In genomic region chr19:12195501-12195860, GRCh38 we compare ENCODE assay signal across 10 cellular contexts. TPM values are rescaled to one million over a fixed set of nuclear protein-coding genes. Genes with fewer than 3 reads are reported as not detected.
DNase-seq lines count a peak whose midpoint lies in the region; ATAC-seq, FAIRE-seq and TF ChIP-seq lines count a peak whose summit lies in the region.
"Had no signal": no experiment of that assay in that cellular context is flagged by ENCODE, and none has a peak within 500 bp of the region (broad histone marks: within the 10 kb centered on the region; RNA-seq: fewer than 3 reads in every experiment).

No MANE protein-coding gene starts in this region.

- no peaks in the 10 kb centered on the region for H3K27me3 Mint-ChIP-seq in endodermal cell (ENCODE audit: insufficient read depth)

- peak overlapping the region; percentile 27 for H3K4me3 ChIP-seq in AG09309 (ENCODE audit: control insufficient read depth, low read depth, low read length)
- H3K4me3 ChIP-seq in PC-9, result no peak overlapping the region
- peak overlapping the region; percentile 59 for H3K4me3 ChIP-seq in endodermal cell (ENCODE audit: low read length)
- peak overlapping the region; percentile 46 for H3K4me3 ChIP-seq in neural cell (ENCODE audit: low read length)
- H3K4me3 ChIP-seq in PC-3 (ENCODE audit: low read length), result no peak overlapping the region

- H4K20me1 ChIP-seq in PC-9 (ENCODE audit: insufficient read depth) (no peaks in the 10 kb centered on the region), neural cell (ENCODE audit: insufficient read depth) (no peaks in the 10 kb centered on the region), PC-3 (ENCODE audit: low read length) (no peaks in the 10 kb centered on the region)

- no peak overlapping the region for H2AFZ ChIP-seq in PC-9
- no peak overlapping the region for H2AFZ ChIP-seq in neural cell (ENCODE audit: low read depth, low read length)
- no peak overlapping the region for H2AFZ ChIP-seq in PC-3 (ENCODE audit: low read length)

- TF ChIP-seq CTCF in AG09309 (IDR thresholded peaks at IDR 0.05; ENCODE audit: control insufficient read depth, insufficient read depth, low read depth, low read length, missing control alignments) (no peak), PC-9 (conservative IDR thresholded peaks at IDR 0.05) (no peak), endodermal cell (conservative IDR thresholded peaks at IDR 0.05) (no peak), neural cell (IDR thresholded peaks at IDR 0.05; ENCODE audit: poor library complexity, severe bottlenecking) (no peak), PC-3 (conservative IDR thresholded peaks at IDR 0.05; ENCODE audit: low read depth, low read length) (no peak)

- no peak for FAIRE-seq in GM12892 (lab: Jason Lieb, UNC)
- FAIRE-seq: TTC549 had no signal

- TF ChIP-seq RAD21 in neural cell (conservative IDR thresholded peaks at IDR 0.05), result no peak

- no peak overlapping the region for H3K9ac ChIP-seq in endodermal cell (ENCODE audit: extremely low read depth, low read length, poor library complexity, severe bottlenecking)
- H3K9ac ChIP-seq in neural cell (ENCODE audit: low read length), result no peak overlapping the region
- H3K9ac ChIP-seq in PC-3 (ENCODE audit: low read length), result no peak overlapping the region

- H3K27ac ChIP-seq in PC-9 (no peak overlapping the region), endodermal cell (ENCODE audit: low read depth, low read length) (no peak overlapping the region), neural cell (ENCODE audit: low read length) (no peak overlapping the region), PC-3 (ENCODE audit: low read length) (no peak overlapping the region)

- no peak for DNase-seq in AG09309 (ENCODE audit: low read depth)
- no peak for DNase-seq in PC-9
- no peak for DNase-seq in endodermal cell
- no peak for DNase-seq in NCI-H774 (lab: John Stamatoyannopoulos, UW)
- DNase-seq in PC-3, result no peak
- no peak for DNase-seq in GM12892 (ENCODE audit: insufficient read length)
- no peak for DNase-seq in SIG-M5 treated with dmso at 0.1 percent for 504 hours (lab: John Stamatoyannopoulos, UW; ENCODE audit: unreplicated experiment)
- DNase-seq: NCI-H1417 treated with DMSO at 0.1 percent for 48 hours had no signal

- H3K36me3 ChIP-seq in PC-9 (ENCODE audit: low read depth), result peaks cover 5% of the 10 kb centered on the region; the same call in 1 of the 2 replicates
- peaks cover 17% of the 10 kb centered on the region for H3K36me3 ChIP-seq in endodermal cell (ENCODE audit: control insufficient read depth, insufficient read depth, low read length)
- H3K36me3 ChIP-seq in neural cell (ENCODE audit: insufficient read depth, low read length), result no peaks in the 10 kb centered on the region
- H3K36me3 ChIP-seq in PC-3 (ENCODE audit: low read depth, low read length), result peaks cover 48% of the 10 kb centered on the region

- no peak for TF ChIP-seq POLR2A in GM12892 (IDR thresholded peaks at IDR 0.05; ENCODE audit: low read depth, low read length)

- H3K4me1 Mint-ChIP-seq in endodermal cell, result no peaks in the 10 kb centered on the region

- H3K9me3 ChIP-seq in PC-9 (ENCODE audit: insufficient read depth, low read depth) (peaks cover 31% of the 10 kb centered on the region), endodermal cell (ENCODE audit: control insufficient read depth, low read length) (peaks cover 74% of the 10 kb centered on the region), neural cell (ENCODE audit: low read length) (peaks cover 19% of the 10 kb centered on the region), PC-3 (ENCODE audit: low read length) (peaks cover 77% of the 10 kb centered on the region)

- no peak for ATAC-seq in PC-3

- CTCF ChIA-PET in PC-9 (lab: Charles Lee), result no interaction called here
- CTCF ChIA-PET in PC-3 (lab: Charles Lee), result no interaction called here

- intact Hi-C loops in PC-9 (cut with micrococcal nuclease; ENCODE audit: unreplicated experiment), result no loop called here
- intact Hi-C loops in PC-3 (cut with micrococcal nuclease), result no loop called here

- H3K27me3 ChIP-seq in PC-9 (ENCODE audit: insufficient read depth, low read depth), result no peaks in the 10 kb centered on the region
- H3K27me3 ChIP-seq in endodermal cell (ENCODE audit: control insufficient read depth, insufficient read depth, low read length, poor library complexity, severe bottlenecking), result no peaks in the 10 kb centered on the region
- H3K27me3 ChIP-seq in neural cell (ENCODE audit: insufficient read depth, low read depth, low read length), result no peaks in the 10 kb centered on the region
- H3K27me3 ChIP-seq in PC-3 (ENCODE audit: low read length), result no peaks in the 10 kb centered on the region

- H3K36me3 Mint-ChIP-seq in endodermal cell (ENCODE audit: low read depth), result peaks cover 60% of the 10 kb centered on the region

- H3K4me1 ChIP-seq in PC-9 (replicated peaks; ENCODE audit: insufficient read depth) (no peaks in the 10 kb centered on the region), endodermal cell (ENCODE audit: control insufficient read depth, insufficient read depth, low read length) (no peaks in the 10 kb centered on the region), PC-3 (ENCODE audit: insufficient read depth, low read length) (no peaks in the 10 kb centered on the region)

- H3F3A ChIP-seq in PC-9 (ENCODE audit: insufficient read depth, low read depth) (no peaks in the 10 kb centered on the region), neural cell (ENCODE audit: insufficient read depth, low read length, poor library complexity, severe bottlenecking) (no peaks in the 10 kb centered on the region), PC-3 (ENCODE audit: low read length, unreplicated experiment) (no peaks in the 10 kb centered on the region)

- no peak overlapping the region for H3K4me3 Mint-ChIP-seq in endodermal cell

- POLR2A ChIA-PET in PC-9 (lab: Charles Lee; ENCODE audit: unreplicated experiment) (no interaction called here), PC-3 (lab: Charles Lee; ENCODE audit: unreplicated experiment) (no interaction called here)

- BruUV-seq in PC-9 (replicated peaks; lab: Mats Ljungman, UMichigan), result TSS peak; percentile 28
- no TSS peak for BruUV-seq in PC-3 (replicated peaks; lab: Mats Ljungman, UMichigan)

- no peak for TF ChIP-seq EP300 in neural cell (conservative IDR thresholded peaks at IDR 0.05; ENCODE audit: poor library complexity, severe bottlenecking)

- H3K4me2 ChIP-seq in PC-9 (no peak overlapping the region), neural cell (ENCODE audit: low read length) (no peak overlapping the region), PC-3 (ENCODE audit: low read length) (no peak overlapping the region)

- WGBS in endodermal cell (ENCODE audit: insufficient coverage in 1 of 2, insufficient read length in 1 of 2), 2 experiments, result 84 to 89% methylated on average over 9 to 11 of the region's 11 CpGs

- H3K79me2 ChIP-seq in PC-9 (ENCODE audit: low read depth) (no peaks in the 10 kb centered on the region), neural cell (replicated peaks; ENCODE audit: insufficient read depth, low read length) (no peaks in the 10 kb centered on the region), PC-3 (ENCODE audit: low read length) (no peaks in the 10 kb centered on the region)

- H3K27ac Mint-ChIP-seq in endodermal cell, result no peak overlapping the region

- peaks cover 90% of the 10 kb centered on the region for H3K9me3 Mint-ChIP-seq in endodermal cell

- H3K9me2 ChIP-seq in PC-9 (ENCODE audit: insufficient read depth) (no peaks in the 10 kb centered on the region), neural cell (ENCODE audit: insufficient read depth, low read length) (no peaks in the 10 kb centered on the region), PC-3 (replicated peaks; ENCODE audit: low read length) (no peaks in the 10 kb centered on the region)

TF ChIP-seq in neural cell, 6 proteins besides CTCF, POLR2A, EP300 and RAD21 (continues in another document):
- TF ChIP-seq, protein P1, sequence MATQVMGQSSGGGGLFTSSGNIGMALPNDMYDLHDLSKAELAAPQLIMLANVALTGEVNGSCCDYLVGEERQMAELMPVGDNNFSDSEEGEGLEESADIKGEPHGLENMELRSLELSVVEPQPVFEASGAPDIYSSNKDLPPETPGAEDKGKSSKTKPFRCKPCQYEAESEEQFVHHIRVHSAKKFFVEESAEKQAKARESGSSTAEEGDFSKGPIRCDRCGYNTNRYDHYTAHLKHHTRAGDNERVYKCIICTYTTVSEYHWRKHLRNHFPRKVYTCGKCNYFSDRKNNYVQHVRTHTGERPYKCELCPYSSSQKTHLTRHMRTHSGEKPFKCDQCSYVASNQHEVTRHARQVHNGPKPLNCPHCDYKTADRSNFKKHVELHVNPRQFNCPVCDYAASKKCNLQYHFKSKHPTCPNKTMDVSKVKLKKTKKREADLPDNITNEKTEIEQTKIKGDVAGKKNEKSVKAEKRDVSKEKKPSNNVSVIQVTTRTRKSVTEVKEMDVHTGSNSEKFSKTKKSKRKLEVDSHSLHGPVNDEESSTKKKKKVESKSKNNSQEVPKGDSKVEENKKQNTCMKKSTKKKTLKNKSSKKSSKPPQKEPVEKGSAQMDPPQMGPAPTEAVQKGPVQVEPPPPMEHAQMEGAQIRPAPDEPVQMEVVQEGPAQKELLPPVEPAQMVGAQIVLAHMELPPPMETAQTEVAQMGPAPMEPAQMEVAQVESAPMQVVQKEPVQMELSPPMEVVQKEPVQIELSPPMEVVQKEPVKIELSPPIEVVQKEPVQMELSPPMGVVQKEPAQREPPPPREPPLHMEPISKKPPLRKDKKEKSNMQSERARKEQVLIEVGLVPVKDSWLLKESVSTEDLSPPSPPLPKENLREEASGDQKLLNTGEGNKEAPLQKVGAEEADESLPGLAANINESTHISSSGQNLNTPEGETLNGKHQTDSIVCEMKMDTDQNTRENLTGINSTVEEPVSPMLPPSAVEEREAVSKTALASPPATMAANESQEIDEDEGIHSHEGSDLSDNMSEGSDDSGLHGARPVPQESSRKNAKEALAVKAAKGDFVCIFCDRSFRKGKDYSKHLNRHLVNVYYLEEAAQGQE (IDR thresholded peaks at IDR 0.05; ENCODE audit: borderline replicate concordance), result no peak

RNA-seq across cellular contexts. Expression of gene ZNF136, which starts 32.6 kb away (rescaled TPM):
- total RNA-seq in PC-9 (2021) (5.3 and 6.2 TPM in 2 replicates), endodermal cell (10 to 100 TPM in 1 of 2 donors, 1 to 10 TPM in 1; 9.2 to 16.2 TPM), PC-3 (2014; rRNA removed) (7.9 and 8.7 TPM in 2 replicates)
- polyA plus RNA-seq in endodermal cell (2013, experiment 1 of 2), result 7.4 TPM
- 8.5 TPM for polyA plus RNA-seq in endodermal cell (2013, experiment 2 of 2)
- polyA plus RNA-seq in neural cell, result 14.2 and 16.2 TPM in 2 replicates
- 37.3 and 46.5 TPM in 2 replicates for polyA minus RNA-seq in neural cell
- 10.6 TPM for polyA plus RNA-seq in GM12892 (2012; ENCODE audit: missing spikeins)

RNA-seq across cellular contexts. Expression of gene ZNF625, which starts 38.9 kb away (rescaled TPM):
- 5.7 and 6.4 TPM in 2 replicates for total RNA-seq in PC-9 (2021)
- total RNA-seq in endodermal cell, result 10 to 100 TPM; 30.2 to 40.0 TPM
- polyA plus RNA-seq in endodermal cell (2013, experiment 1 of 2), result 8.7 TPM
- 10.4 TPM for polyA plus RNA-seq in endodermal cell (2013, experiment 2 of 2)
- 11.2 and 11.6 TPM in 2 replicates for polyA plus RNA-seq in neural cell
- polyA minus RNA-seq in neural cell, result 70.4 and 77.8 TPM in 2 replicates
- 2.5 and 7.7 TPM in 2 replicates for total RNA-seq in PC-3 (2014; rRNA removed)
- 2.9 TPM for polyA plus RNA-seq in GM12892 (2012; ENCODE audit: missing spikeins)

RNA-seq across cellular contexts. Expression of gene ZNF20, which starts 55.3 kb away (rescaled TPM):
- total RNA-seq in PC-9 (2021) (2.9 and 8.6 TPM in 2 replicates), endodermal cell (10 to 100 TPM; 10.2 to 10.6 TPM), PC-3 (2014; rRNA removed) (3.9 and 5.6 TPM in 2 replicates)
- polyA plus RNA-seq in endodermal cell (2013, experiment 1 of 2), result 8.0 TPM
- 6.6 TPM for polyA plus RNA-seq in endodermal cell (2013, experiment 2 of 2)
- 12.0 and 15.3 TPM in 2 replicates for polyA plus RNA-seq in neural cell
- polyA minus RNA-seq in neural cell, result 34.6 and 36.3 TPM in 2 replicates
- polyA plus RNA-seq in GM12892 (2012; ENCODE audit: missing spikeins), result 5.6 TPM

Comparison
In these comparisons a context has a peak if more than half of its experiments do, and no peak if none do; other contexts are left out.
1. H3K4me3 ChIP-seq: peak in AG09309 (single experiment), endodermal cell (single experiment) and neural cell (single experiment); none in PC-9 (single experiment) and PC-3 (single experiment).